Comparison of ENCODE assay signal across 10 cellular contexts in genomic region chr1:109802901-109803561, GRCh38. TPM values are rescaled to one million over a fixed set of nuclear protein-coding genes. Genes with fewer than 3 reads are reported as not detected.
A peak's percentile ranks its signal among the peaks of the same experiment; 100 is the strongest.
DNase-seq lines count a peak whose midpoint lies in the region; ATAC-seq and TF ChIP-seq lines count a peak whose summit lies in the region.
"Had no signal": no experiment of that assay in that cellular context is flagged by ENCODE, and none has a peak within 500 bp of the region (broad histone marks: within the 10 kb centered on the region; RNA-seq: fewer than 3 reads in every experiment).

No MANE protein-coding gene starts in this region.

- ATAC-seq in activated T-cell treated with anti-CD3 and anti-CD28 coated beads, Interleukin-2, amount 50 U/mL, for 72 hours (replicated peaks in 1 of 2) = peak; percentile 7 to 18
- ATAC-seq in upper lobe of right lung (peak; percentile 18), GM19467 (IDR thresholded peaks at IDR 0.05; ENCODE audit: unreplicated experiment) (no peak), GM23338 (no peak; the same call in 2 of the 3 replicates)

- peak overlapping the region; percentile 83 to 84 for H3K4me3 Mint-ChIP-seq in activated T-cell treated with anti-CD3 and anti-CD28 coated beads, Interleukin-2, amount 50 U/mL, for 72 hours
- no peak overlapping the region for H3K4me3 Mint-ChIP-seq in GM23338
- H3K4me3 Mint-ChIP-seq: HFFc6 had no signal

- H3K79me2 ChIP-seq in GM23338 (replicated peaks; ENCODE audit: insufficient read depth) = no peaks in the 10 kb centered on the region

- H3K4me2 ChIP-seq in GM23338 = no peak overlapping the region

- no peaks in the 10 kb centered on the region for H3K9me3 ChIP-seq in upper lobe of right lung

- H3K27ac ChIP-seq in cingulate gyrus (ENCODE audit: low read depth, low read length) (peak overlapping the region; percentile 90), upper lobe of right lung (peak overlapping the region; percentile 51), GM23338 (ENCODE audit: low read depth) (no peak overlapping the region)
- H3K27ac ChIP-seq: epithelial cell of prostate had no signal

- TF ChIP-seq CTCF in upper lobe of right lung (IDR thresholded peaks at IDR 0.05) (no peak), GM23338 (conservative IDR thresholded peaks at IDR 0.05; ENCODE audit: low read depth in 2 of 2) (peak in 1 of 2 experiments; percentile 13; a peak in 1 of 4 replicates)

- H3K27me3 Mint-ChIP-seq in activated T-cell treated with anti-CD3 and anti-CD28 coated beads, Interleukin-2, amount 50 U/mL, for 72 hours (ENCODE audit: low read depth) = no peaks in the 10 kb centered on the region
- peaks cover 4% of the 10 kb centered on the region for H3K27me3 Mint-ChIP-seq in GM23338 (ENCODE audit: insufficient read depth, low read depth, poor library complexity)

- no peaks in the 10 kb centered on the region for H3K9me2 ChIP-seq in GM23338 (ENCODE audit: insufficient read depth)

- H3K4me1 Mint-ChIP-seq in activated T-cell treated with anti-CD3 and anti-CD28 coated beads, Interleukin-2, amount 50 U/mL, for 72 hours (ENCODE audit: low read depth) = peaks cover 74% of the 10 kb centered on the region
- no peaks in the 10 kb centered on the region for H3K4me1 Mint-ChIP-seq in GM23338

- H3K27me3 ChIP-seq in upper lobe of right lung = no peaks in the 10 kb centered on the region
- H3K27me3 ChIP-seq in GM23338 (ENCODE audit: insufficient read depth) = no peaks in the 10 kb centered on the region

- H3K4me3 ChIP-seq in upper lobe of right lung = no peak overlapping the region
- H3K4me3 ChIP-seq in GM23338 = no peak overlapping the region

- H3K9me3 Mint-ChIP-seq in activated T-cell treated with anti-CD3 and anti-CD28 coated beads, Interleukin-2, amount 50 U/mL, for 72 hours = no peaks in the 10 kb centered on the region
- no peaks in the 10 kb centered on the region for H3K9me3 Mint-ChIP-seq in GM23338
- H3K9me3 Mint-ChIP-seq: HFFc6 had no signal

- H2AFZ ChIP-seq in GM23338 = no peak overlapping the region

- peak overlapping the region; percentile 93 for H3K27ac Mint-ChIP-seq in activated T-cell treated with anti-CD3 and anti-CD28 coated beads, Interleukin-2, amount 50 U/mL, for 72 hours
- no peak overlapping the region for H3K27ac Mint-ChIP-seq in GM23338
- H3K27ac Mint-ChIP-seq: HFFc6 had no signal

- H3K36me3 Mint-ChIP-seq in activated T-cell treated with anti-CD3 and anti-CD28 coated beads, Interleukin-2, amount 50 U/mL, for 72 hours (ENCODE audit: insufficient read depth in 2 of 2) = no peaks in the 10 kb centered on the region
- H3K36me3 Mint-ChIP-seq in GM23338 (ENCODE audit: low read depth) = no peaks in the 10 kb centered on the region

- no peak for DNase-seq in activated T-cell treated with anti-CD3 and anti-CD28 coated beads, Interleukin-2, amount 50 U/mL, for 72 hours
- DNase-seq in activated T-cell treated with anti-CD3 and anti-CD28 coated beads, Interleukin-2, amount 50 U/mL, for 48 hours = no peak
- peak; percentile 29 for DNase-seq in midbrain (lab: John Stamatoyannopoulos, UW)
- DNase-seq in upper lobe of right lung = no peak
- no peak for DNase-seq in NCI-H1417 treated with DMSO at 0.1 percent for 48 hours (lab: John Stamatoyannopoulos, UW)
- no peak for DNase-seq in GM23338 (ENCODE audit: low spot score)
- DNase-seq: HFFc6 had no signal

- H4K20me1 ChIP-seq in GM23338 (replicated peaks; ENCODE audit: insufficient read depth) = no peaks in the 10 kb centered on the region

- H3K4me1 ChIP-seq in upper lobe of right lung (peaks cover 39% of the 10 kb centered on the region), GM23338 (ENCODE audit: insufficient read depth) (no peaks in the 10 kb centered on the region)

- intact Hi-C loops in upper lobe of right lung (cut with DNase I) = no loop called here

- H3F3A ChIP-seq in GM23338 (replicated peaks; ENCODE audit: low read depth) = no peaks in the 10 kb centered on the region

- H3K36me3 ChIP-seq in upper lobe of right lung (no peaks in the 10 kb centered on the region), GM23338 (ENCODE audit: insufficient read depth) (no peaks in the 10 kb centered on the region)

TF ChIP-seq in GM23338, 12 proteins besides CTCF, POLR2A, EP300 and RAD21 (continues in another document):
- TF ChIP-seq, protein P1, sequence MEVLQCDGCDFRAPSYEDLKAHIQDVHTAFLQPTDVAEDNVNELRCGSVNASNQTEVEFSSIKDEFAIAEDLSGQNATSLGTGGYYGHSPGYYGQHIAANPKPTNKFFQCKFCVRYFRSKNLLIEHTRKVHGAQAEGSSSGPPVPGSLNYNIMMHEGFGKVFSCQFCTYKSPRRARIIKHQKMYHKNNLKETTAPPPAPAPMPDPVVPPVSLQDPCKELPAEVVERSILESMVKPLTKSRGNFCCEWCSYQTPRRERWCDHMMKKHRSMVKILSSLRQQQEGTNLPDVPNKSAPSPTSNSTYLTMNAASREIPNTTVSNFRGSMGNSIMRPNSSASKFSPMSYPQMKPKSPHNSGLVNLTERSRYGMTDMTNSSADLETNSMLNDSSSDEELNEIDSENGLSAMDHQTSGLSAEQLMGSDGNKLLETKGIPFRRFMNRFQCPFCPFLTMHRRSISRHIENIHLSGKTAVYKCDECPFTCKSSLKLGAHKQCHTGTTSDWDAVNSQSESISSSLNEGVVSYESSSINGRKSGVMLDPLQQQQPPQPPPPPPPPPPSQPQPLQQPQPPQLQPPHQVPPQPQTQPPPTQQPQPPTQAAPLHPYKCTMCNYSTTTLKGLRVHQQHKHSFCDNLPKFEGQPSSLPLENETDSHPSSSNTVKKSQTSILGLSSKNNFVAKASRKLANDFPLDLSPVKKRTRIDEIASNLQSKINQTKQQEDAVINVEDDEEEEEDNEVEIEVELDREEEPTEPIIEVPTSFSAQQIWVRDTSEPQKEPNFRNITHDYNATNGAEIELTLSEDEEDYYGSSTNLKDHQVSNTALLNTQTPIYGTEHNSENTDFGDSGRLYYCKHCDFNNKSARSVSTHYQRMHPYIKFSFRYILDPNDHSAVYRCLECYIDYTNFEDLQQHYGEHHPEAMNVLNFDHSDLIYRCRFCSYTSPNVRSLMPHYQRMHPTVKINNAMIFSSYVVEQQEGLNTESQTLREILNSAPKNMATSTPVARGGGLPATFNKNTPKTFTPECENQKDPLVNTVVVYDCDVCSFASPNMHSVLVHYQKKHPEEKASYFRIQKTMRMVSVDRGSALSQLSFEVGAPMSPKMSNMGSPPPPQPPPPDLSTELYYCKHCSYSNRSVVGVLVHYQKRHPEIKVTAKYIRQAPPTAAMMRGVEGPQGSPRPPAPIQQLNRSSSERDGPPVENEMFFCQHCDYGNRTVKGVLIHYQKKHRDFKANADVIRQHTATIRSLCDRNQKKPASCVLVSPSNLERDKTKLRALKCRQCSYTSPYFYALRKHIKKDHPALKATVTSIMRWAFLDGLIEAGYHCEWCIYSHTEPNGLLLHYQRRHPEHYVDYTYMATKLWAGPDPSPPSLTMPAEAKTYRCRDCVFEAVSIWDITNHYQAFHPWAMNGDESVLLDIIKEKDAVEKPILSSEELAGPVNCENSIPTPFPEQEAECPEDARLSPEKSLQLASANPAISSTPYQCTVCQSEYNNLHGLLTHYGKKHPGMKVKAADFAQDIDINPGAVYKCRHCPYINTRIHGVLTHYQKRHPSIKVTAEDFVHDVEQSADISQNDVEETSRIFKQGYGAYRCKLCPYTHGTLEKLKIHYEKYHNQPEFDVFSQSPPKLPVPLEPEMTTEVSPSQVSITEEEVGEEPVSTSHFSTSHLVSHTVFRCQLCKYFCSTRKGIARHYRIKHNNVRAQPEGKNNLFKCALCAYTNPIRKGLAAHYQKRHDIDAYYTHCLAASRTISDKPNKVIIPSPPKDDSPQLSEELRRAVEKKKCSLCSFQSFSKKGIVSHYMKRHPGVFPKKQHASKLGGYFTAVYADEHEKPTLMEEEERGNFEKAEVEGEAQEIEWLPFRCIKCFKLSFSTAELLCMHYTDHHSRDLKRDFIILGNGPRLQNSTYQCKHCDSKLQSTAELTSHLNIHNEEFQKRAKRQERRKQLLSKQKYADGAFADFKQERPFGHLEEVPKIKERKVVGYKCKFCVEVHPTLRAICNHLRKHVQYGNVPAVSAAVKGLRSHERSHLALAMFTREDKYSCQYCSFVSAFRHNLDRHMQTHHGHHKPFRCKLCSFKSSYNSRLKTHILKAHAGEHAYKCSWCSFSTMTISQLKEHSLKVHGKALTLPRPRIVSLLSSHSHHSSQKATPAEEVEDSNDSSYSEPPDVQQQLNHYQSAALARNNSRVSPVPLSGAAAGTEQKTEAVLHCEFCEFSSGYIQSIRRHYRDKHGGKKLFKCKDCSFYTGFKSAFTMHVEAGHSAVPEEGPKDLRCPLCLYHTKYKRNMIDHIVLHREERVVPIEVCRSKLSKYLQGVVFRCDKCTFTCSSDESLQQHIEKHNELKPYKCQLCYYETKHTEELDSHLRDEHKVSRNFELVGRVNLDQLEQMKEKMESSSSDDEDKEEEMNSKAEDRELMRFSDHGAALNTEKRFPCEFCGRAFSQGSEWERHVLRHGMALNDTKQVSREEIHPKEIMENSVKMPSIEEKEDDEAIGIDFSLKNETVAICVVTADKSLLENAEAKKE (CRISPR knock-in tag; IDR thresholded peaks at IDR 0.05) = no peak
- no peak for TF ChIP-seq REST (IDR thresholded peaks at IDR 0.05; ENCODE audit: unreplicated experiment)

RNA-seq across cellular contexts. Expression of gene EPS8L3, which starts 39.3 kb away (rescaled TPM):
- total RNA-seq in activated T-cell treated with anti-CD3 and anti-CD28 coated beads, Interleukin-2, amount 50 U/mL, for 72 hours = not detected
- not detected for total RNA-seq in upper lobe of right lung
- not detected in 2 replicates for total RNA-seq in GM23338 (2014; rRNA removed; shearing (Covaris generic))
- not detected in 2 replicates for polyA plus RNA-seq in GM23338 (2016; fragmentation: Nextera tagmentation; extraction: Ambion mirVana)
- total RNA-seq: HFFc6 had no signal

Comparison
In these comparisons a context has a peak if more than half of its experiments do, and no peak if none do; other contexts are left out.
1. ATAC-seq: peak in activated T-cell treated with anti-CD3 and anti-CD28 coated beads, Interleukin-2, amount 50 U/mL, for 72 hours (2 of 2) and upper lobe of right lung (single experiment); none in GM19467 (single experiment) and GM23338 (single experiment).